ENCODE assay signal across 1 cellular context in genomic region chr16:57503366-57503765, GRCh38.
TF ChIP-seq lines count a peak whose summit lies in the region.

No MANE protein-coding gene starts in this region.

TF ChIP-seq in HepG2, 621 proteins besides CTCF, POLR2A, EP300 and RAD21:
- TF ChIP-seq, protein P1, sequence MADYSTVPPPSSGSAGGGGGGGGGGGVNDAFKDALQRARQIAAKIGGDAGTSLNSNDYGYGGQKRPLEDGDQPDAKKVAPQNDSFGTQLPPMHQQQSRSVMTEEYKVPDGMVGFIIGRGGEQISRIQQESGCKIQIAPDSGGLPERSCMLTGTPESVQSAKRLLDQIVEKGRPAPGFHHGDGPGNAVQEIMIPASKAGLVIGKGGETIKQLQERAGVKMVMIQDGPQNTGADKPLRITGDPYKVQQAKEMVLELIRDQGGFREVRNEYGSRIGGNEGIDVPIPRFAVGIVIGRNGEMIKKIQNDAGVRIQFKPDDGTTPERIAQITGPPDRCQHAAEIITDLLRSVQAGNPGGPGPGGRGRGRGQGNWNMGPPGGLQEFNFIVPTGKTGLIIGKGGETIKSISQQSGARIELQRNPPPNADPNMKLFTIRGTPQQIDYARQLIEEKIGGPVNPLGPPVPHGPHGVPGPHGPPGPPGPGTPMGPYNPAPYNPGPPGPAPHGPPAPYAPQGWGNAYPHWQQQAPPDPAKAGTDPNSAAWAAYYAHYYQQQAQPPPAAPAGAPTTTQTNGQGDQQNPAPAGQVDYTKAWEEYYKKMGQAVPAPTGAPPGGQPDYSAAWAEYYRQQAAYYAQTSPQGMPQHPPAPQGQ (CRISPR knock-in tag; IDR thresholded peaks at IDR 0.05; ENCODE audit: borderline replicate concordance) = no peak
- TF ChIP-seq, protein P2, sequence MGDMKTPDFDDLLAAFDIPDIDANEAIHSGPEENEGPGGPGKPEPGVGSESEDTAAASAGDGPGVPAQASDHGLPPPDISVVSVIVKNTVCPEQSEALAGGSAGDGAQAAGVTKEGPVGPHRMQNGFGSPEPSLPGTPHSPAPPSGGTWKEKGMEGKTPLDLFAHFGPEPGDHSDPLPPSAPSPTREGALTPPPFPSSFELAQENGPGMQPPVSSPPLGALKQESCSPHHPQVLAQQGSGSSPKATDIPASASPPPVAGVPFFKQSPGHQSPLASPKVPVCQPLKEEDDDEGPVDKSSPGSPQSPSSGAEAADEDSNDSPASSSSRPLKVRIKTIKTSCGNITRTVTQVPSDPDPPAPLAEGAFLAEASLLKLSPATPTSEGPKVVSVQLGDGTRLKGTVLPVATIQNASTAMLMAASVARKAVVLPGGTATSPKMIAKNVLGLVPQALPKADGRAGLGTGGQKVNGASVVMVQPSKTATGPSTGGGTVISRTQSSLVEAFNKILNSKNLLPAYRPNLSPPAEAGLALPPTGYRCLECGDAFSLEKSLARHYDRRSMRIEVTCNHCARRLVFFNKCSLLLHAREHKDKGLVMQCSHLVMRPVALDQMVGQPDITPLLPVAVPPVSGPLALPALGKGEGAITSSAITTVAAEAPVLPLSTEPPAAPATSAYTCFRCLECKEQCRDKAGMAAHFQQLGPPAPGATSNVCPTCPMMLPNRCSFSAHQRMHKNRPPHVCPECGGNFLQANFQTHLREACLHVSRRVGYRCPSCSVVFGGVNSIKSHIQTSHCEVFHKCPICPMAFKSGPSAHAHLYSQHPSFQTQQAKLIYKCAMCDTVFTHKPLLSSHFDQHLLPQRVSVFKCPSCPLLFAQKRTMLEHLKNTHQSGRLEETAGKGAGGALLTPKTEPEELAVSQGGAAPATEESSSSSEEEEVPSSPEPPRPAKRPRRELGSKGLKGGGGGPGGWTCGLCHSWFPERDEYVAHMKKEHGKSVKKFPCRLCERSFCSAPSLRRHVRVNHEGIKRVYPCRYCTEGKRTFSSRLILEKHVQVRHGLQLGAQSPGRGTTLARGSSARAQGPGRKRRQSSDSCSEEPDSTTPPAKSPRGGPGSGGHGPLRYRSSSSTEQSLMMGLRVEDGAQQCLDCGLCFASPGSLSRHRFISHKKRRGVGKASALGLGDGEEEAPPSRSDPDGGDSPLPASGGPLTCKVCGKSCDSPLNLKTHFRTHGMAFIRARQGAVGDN (CRISPR knock-in tag; IDR thresholded peaks at IDR 0.05) = peak; percentile 19; the same call in 1 of the 2 replicates
